Comparison of ENCODE assay signal across 17 cellular contexts in the genomic region with DNA sequence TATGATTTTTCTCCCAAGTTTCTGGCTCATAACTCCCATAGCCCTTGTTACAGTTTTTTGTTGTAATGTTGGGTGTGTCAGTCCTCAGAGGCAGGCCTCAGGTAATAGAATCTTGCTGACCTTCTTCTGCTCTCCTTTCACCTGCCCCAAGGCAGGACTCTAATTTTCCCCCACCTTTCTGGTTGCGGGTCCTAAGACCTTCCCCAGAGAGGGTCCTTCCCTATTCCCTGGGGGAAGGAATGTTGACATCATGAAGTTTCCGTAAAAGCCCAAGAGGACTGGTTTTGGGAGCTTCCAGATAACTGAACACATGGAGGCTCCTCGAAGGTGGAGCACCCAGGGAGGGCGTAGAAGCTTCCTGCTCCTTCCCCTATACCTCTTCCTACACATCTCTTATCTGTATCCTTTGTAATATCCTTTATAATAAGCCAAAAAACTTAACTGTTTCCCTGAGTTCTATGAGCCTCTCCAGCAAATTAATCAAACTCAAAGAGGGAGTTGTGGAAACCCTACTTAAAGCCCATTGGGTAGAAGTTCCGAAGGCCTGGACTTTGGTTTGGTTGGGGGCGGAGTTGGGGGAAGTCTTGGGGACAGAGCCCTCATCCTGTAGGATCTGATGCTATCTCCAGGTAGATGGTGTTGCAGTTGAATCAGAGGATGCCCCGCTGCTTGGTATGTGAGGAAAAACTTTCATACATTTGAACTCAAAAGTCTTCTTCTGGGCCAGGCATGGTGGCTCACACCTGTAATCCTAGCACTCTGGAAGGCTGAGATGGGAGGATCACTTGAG.
"Had no signal": no experiment of that assay in that cellular context is flagged by ENCODE, and none has a peak within 500 bp of the region (broad histone marks: within the 10 kb centered on the region; RNA-seq: fewer than 3 reads in every experiment).

No MANE protein-coding gene starts in this region.

- H3K4me3 Mint-ChIP-seq: activated CD4-positive, alpha-beta T cell treated with anti-CD3 and anti-CD28 coated beads, Interleukin-2, amount 10 ng/mL, durations not matched to agents 7 days and 5 days; activated naive CD8-positive, alpha-beta T cell treated with anti-CD3 and anti-CD28 coated beads for 36 hours; activated T-helper 1 cell treated with anti-CD3 and anti-CD28 coated beads, Interleukin-12 subunit alpha, Interleukin-12 subunit beta, Interleukin-2, Interleukin-4 antibody, amounts not matched to agents 30 ng/mL and 10 ng/mL and 1 ng/mL, durations not matched to agents 14 hours and 24 hours and 36 hours; nephron; stimulated activated naive CD8-positive, alpha-beta T cell treated with anti-CD3 and anti-CD28 coated beads, Interleukin-15, Interleukin-2, amounts not matched to agents 100 ng/mL and 50 ng/mL, for 24 hours; T-helper 2 cell treated with Interferon-gamma antibody and Interleukin-4, amounts not matched to agents 5 μg/mL and 100 μg/mL, for 36 hours had no signal

- H3K9me3 ChIP-seq: right atrium auricular region, SJSA1, suprapubic skin had no signal

- H3K36me3 Mint-ChIP-seq: activated naive CD8-positive, alpha-beta T cell treated with anti-CD3 and anti-CD28 coated beads for 36 hours had no signal

- H3K9me3 Mint-ChIP-seq: activated CD4-positive, alpha-beta T cell treated with anti-CD3 and anti-CD28 coated beads, Interleukin-2, amount 10 ng/mL, durations not matched to agents 7 days and 5 days; activated naive CD8-positive, alpha-beta T cell treated with anti-CD3 and anti-CD28 coated beads for 36 hours; activated T-helper 1 cell treated with anti-CD3 and anti-CD28 coated beads, Interleukin-12 subunit alpha, Interleukin-12 subunit beta, Interleukin-2, Interleukin-4 antibody, amounts not matched to agents 30 ng/mL and 10 ng/mL and 1 ng/mL, durations not matched to agents 14 hours and 24 hours and 36 hours; stimulated activated naive CD8-positive, alpha-beta T cell treated with anti-CD3 and anti-CD28 coated beads, Interleukin-15, Interleukin-2, amounts not matched to agents 100 ng/mL and 50 ng/mL, for 24 hours; T-helper 2 cell treated with Interferon-gamma antibody and Interleukin-4, amounts not matched to agents 5 μg/mL and 100 μg/mL, for 36 hours had no signal

- H3K36me3 ChIP-seq: right atrium auricular region, SJSA1, suprapubic skin had no signal

- H3K27ac ChIP-seq: SJSA1 had no signal

- H3K27ac Mint-ChIP-seq: activated CD4-positive, alpha-beta T cell treated with anti-CD3 and anti-CD28 coated beads, Interleukin-2, amount 10 ng/mL, durations not matched to agents 7 days and 5 days; activated naive CD8-positive, alpha-beta T cell treated with anti-CD3 and anti-CD28 coated beads for 36 hours; activated T-helper 1 cell treated with anti-CD3 and anti-CD28 coated beads, Interleukin-12 subunit alpha, Interleukin-12 subunit beta, Interleukin-2, Interleukin-4 antibody, amounts not matched to agents 30 ng/mL and 10 ng/mL and 1 ng/mL, durations not matched to agents 14 hours and 24 hours and 36 hours; nephron; stimulated activated naive CD8-positive, alpha-beta T cell treated with anti-CD3 and anti-CD28 coated beads, Interleukin-15, Interleukin-2, amounts not matched to agents 100 ng/mL and 50 ng/mL, for 24 hours; T-helper 2 cell treated with Interferon-gamma antibody and Interleukin-4, amounts not matched to agents 5 μg/mL and 100 μg/mL, for 36 hours had no signal

- H3K4me1 ChIP-seq: SJSA1 had no signal

- DNase-seq: activated CD4-positive, alpha-beta T cell treated with anti-CD3 and anti-CD28 coated beads, Interleukin-2, amount 10 ng/mL, durations not matched to agents 7 days and 5 days; activated naive CD8-positive, alpha-beta T cell treated with anti-CD3 and anti-CD28 coated beads for 36 hours; effector CD8-positive, alpha-beta T cell; foreskin fibroblast; hippocampal formation; mesendoderm; nucleus accumbens; small intestine; stimulated activated CD4-positive, alpha-beta T cell treated with anti-CD3 and anti-CD28 coated beads, Interleukin-4, amount 100 ng/mL, for 24 hours; SW 1271 had no signal

- H3K4me3 ChIP-seq: right atrium auricular region, SJSA1, suprapubic skin had no signal

- H3K27me3 ChIP-seq: right atrium auricular region, SJSA1, suprapubic skin had no signal
